ENCODE assay signal across 1 cellular context in the genomic region with DNA sequence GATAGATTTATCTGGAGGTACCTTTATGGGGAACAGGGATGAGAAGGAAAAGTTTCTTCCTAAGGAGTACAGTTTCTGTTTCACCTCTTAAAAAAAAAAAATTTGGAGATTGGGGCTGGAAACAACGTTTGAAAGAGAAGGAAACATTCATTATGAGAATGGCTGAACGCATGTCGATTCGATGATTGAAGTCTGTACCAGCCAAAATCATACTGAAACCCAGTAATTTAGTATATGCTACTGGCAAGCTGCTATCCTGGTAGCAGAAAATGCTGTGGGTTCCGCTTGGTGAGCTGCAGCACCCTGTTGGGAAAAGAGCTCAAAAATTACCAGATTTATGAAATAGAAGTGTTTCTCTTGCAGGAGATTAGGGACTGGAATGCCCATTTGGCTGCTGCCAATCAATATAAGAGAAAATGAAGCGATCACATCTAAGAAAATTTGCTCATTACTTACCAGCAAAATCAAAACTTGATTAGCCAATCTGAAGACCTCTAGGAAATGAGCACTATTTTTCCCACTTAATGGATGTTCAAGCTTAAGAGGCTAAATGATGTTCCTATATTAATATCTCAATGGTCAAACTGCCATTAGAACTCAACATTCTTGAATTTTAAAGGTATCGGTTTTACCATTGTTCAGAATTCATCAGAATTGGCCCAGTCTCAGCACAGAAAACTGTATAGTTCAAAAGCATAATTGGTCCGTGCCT.
TF ChIP-seq lines count a peak whose summit lies in the region.

No MANE protein-coding gene starts in this region.

TF ChIP-seq in A549, 52 proteins besides CTCF, POLR2A, EP300 and RAD21 (continued from another document):
- TF ChIP-seq TP53 (CRISPR knock-in tag; IDR thresholded peaks at IDR 0.05) = peak; percentile 5; the same call in 1 of the 2 replicates
- TF ChIP-seq KDM1A (IDR thresholded peaks at IDR 0.05; ENCODE audit: low read depth) = no peak
- peak; percentile 85; the same call in 1 of the 2 replicates for TF ChIP-seq FOSB (CRISPR knock-in tag; IDR thresholded peaks at IDR 0.05)
- TF ChIP-seq ZNF302 (CRISPR knock-in tag; IDR thresholded peaks at IDR 0.05) = no peak
- TF ChIP-seq HOXB13 (CRISPR knock-in tag; IDR thresholded peaks at IDR 0.05; ENCODE audit: low read depth) = no peak
- no peak for TF ChIP-seq NR3C1 (IDR thresholded peaks at IDR 0.05)
- no peak for TF ChIP-seq ZC3H11A (IDR thresholded peaks at IDR 0.05)
- no peak for TF ChIP-seq SMC3 (IDR thresholded peaks at IDR 0.05)
- no peak for TF ChIP-seq ZFP36 (IDR thresholded peaks at IDR 0.05; ENCODE audit: borderline replicate concordance, partially characterized antibody)
- TF ChIP-seq HOXB5 (CRISPR knock-in tag; IDR thresholded peaks at IDR 0.05) = 0 out of 2 replicates have a peak, but pooled peaks have one; percentile 24
- no peak for TF ChIP-seq NFE2L2 (conservative IDR thresholded peaks at IDR 0.05; ENCODE audit: low read length)
- no peak for TF ChIP-seq EHF (CRISPR knock-in tag; IDR thresholded peaks at IDR 0.05)
- TF ChIP-seq CHD2 (IDR thresholded peaks at IDR 0.05; ENCODE audit: low read length, partially characterized antibody) = no peak
- TF ChIP-seq RFX5 (IDR thresholded peaks at IDR 0.05) = no peak
- no peak for TF ChIP-seq CHD4 (IDR thresholded peaks at IDR 0.05; ENCODE audit: borderline replicate concordance)
- no peak for TF ChIP-seq MAFK (IDR thresholded peaks at IDR 0.05; ENCODE audit: partially characterized antibody)
- TF ChIP-seq HEYL (CRISPR knock-in tag; IDR thresholded peaks at IDR 0.05) = no peak
- TF ChIP-seq CBX2 (IDR thresholded peaks at IDR 0.05; ENCODE audit: borderline replicate concordance, low read depth) = no peak
- TF ChIP-seq, protein P1, sequence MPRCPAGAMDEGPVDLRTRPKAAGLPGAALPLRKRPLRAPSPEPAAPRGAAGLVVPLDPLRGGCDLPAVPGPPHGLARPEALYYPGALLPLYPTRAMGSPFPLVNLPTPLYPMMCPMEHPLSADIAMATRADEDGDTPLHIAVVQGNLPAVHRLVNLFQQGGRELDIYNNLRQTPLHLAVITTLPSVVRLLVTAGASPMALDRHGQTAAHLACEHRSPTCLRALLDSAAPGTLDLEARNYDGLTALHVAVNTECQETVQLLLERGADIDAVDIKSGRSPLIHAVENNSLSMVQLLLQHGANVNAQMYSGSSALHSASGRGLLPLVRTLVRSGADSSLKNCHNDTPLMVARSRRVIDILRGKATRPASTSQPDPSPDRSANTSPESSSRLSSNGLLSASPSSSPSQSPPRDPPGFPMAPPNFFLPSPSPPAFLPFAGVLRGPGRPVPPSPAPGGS (IDR thresholded peaks at IDR 0.05) = 0 out of 3 replicates have a peak, but pooled peaks have one; percentile 5
- peak; percentile 51; the same call in 1 of the 2 replicates for TF ChIP-seq HOXA7 (CRISPR knock-in tag; IDR thresholded peaks at IDR 0.05)
- TF ChIP-seq, protein P2, sequence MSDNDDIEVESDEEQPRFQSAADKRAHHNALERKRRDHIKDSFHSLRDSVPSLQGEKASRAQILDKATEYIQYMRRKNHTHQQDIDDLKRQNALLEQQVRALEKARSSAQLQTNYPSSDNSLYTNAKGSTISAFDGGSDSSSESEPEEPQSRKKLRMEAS (IDR thresholded peaks at IDR 0.05) = no peak
- no peak for TF ChIP-seq BHLHE40 (IDR thresholded peaks at IDR 0.05; ENCODE audit: low read depth, low read length)
